In genomic region chr19:45508931-45509691, GRCh38 we compare ENCODE assay signal across 8 cellular contexts. TPM values are rescaled to one million over a fixed set of nuclear protein-coding genes. Genes with fewer than 3 reads are reported as not detected.
DNase-seq lines count a peak whose midpoint lies in the region; ATAC-seq, FAIRE-seq and TF ChIP-seq lines count a peak whose summit lies in the region.

No MANE protein-coding gene starts in this region.

- H3K36me3 ChIP-seq in cardiac muscle cell (no peaks in the 10 kb centered on the region), pancreas (no peaks in the 10 kb centered on the region)

- peak overlapping the region; percentile 82 for H3K27ac Mint-ChIP-seq in activated naive CD4-positive, alpha-beta T cell treated with anti-CD3 and anti-CD28 coated beads, Interleukin-2, amount 10 ng/mL, durations not matched to agents 7 days and 5 days

- FAIRE-seq in A549 (lab: Jason Lieb, UNC): no peak
- no peak for FAIRE-seq in pancreas (lab: Jason Lieb, UNC)

- peaks cover 26% of the 10 kb centered on the region for H3K36me3 Mint-ChIP-seq in activated naive CD4-positive, alpha-beta T cell treated with anti-CD3 and anti-CD28 coated beads, Interleukin-2, amount 10 ng/mL, durations not matched to agents 7 days and 5 days

- peak; percentile 35 to 55 for ATAC-seq in A549
- ATAC-seq in pancreas: peak in 3 of 4 donors; percentile 14 to 41 (median 24)
- no peak for ATAC-seq in GM21723 (IDR thresholded peaks at IDR 0.05; ENCODE audit: unreplicated experiment)

- H3K4me1 ChIP-seq in A549 (peaks cover 48% of the 10 kb centered on the region), cardiac muscle cell (ENCODE audit: low read depth) (no peaks in the 10 kb centered on the region), pancreas (peaks cover 8 to 14% (median 10%) of the 10 kb centered on the region in 3 donors)

- H3K4me1 Mint-ChIP-seq in activated naive CD4-positive, alpha-beta T cell treated with anti-CD3 and anti-CD28 coated beads, Interleukin-2, amount 10 ng/mL, durations not matched to agents 7 days and 5 days: peaks cover 64% of the 10 kb centered on the region

- CTCF ChIA-PET in A549 (lab: Yijun Ruan, JAX): interaction anchor here (0.9 to 2.0 kb wide), 14 partner anchors 13 to 134 kb away, joined by 3 to 13 read pairs (median 4); no protein-coding TSS in a partner anchor
- CTCF ChIA-PET in activated naive CD4-positive, alpha-beta T cell treated with anti-CD3 and anti-CD28 coated beads, Interleukin-2, amount 10 ng/mL, durations not matched to agents 7 days and 5 days (lab: Charles Lee): interaction anchor here (1.3 kb wide), 1 partner anchor 49 kb away, joined by 8 read pairs; no protein-coding TSS in a partner anchor

- peak overlapping the region; percentile 87 for H3K4me3 Mint-ChIP-seq in activated naive CD4-positive, alpha-beta T cell treated with anti-CD3 and anti-CD28 coated beads, Interleukin-2, amount 10 ng/mL, durations not matched to agents 7 days and 5 days

- H3K27me3 ChIP-seq in cardiac muscle cell (no peaks in the 10 kb centered on the region), pancreas (no peaks in the 10 kb centered on the region)

- intact Hi-C loops in pancreas (cut with DNase I): no loop called here

- H3K27me3 Mint-ChIP-seq in activated naive CD4-positive, alpha-beta T cell treated with anti-CD3 and anti-CD28 coated beads, Interleukin-2, amount 10 ng/mL, durations not matched to agents 7 days and 5 days: no peaks in the 10 kb centered on the region

- H3K9me3 ChIP-seq in A549 (no peaks in the 10 kb centered on the region), cardiac muscle cell (ENCODE audit: low read depth) (no peaks in the 10 kb centered on the region), pancreas (no peaks in the 10 kb centered on the region)

- POLR2A ChIA-PET in A549 (lab: Yijun Ruan, JAX): interaction anchor here (1.3 to 1.8 kb wide), 2 partner anchors 12 to 133 kb away, joined by 3 to 7 read pairs; partner anchors contain the start of gene RTN2

- H3K4me3 ChIP-seq in A549: peak overlapping the region; percentile 70
- H3K4me3 ChIP-seq in GM12865 (ENCODE audit: low read depth, low read length): peak overlapping the region; percentile 95
- peak overlapping the region; percentile 72 for H3K4me3 ChIP-seq in cardiac muscle cell
- H3K4me3 ChIP-seq in pancreas: peak overlapping the region; percentile 66 to 99 (median 84)

- H3K27ac ChIP-seq in A549: peak overlapping the region; percentile 99
- H3K27ac ChIP-seq in cardiac muscle cell: peak overlapping the region; percentile 92
- peak overlapping the region; percentile 87 to 94 (median 91) for H3K27ac ChIP-seq in pancreas

- peak overlapping the region; percentile 99 for H3K4me2 ChIP-seq in A549

- H3K9me3 Mint-ChIP-seq in activated naive CD4-positive, alpha-beta T cell treated with anti-CD3 and anti-CD28 coated beads, Interleukin-2, amount 10 ng/mL, durations not matched to agents 7 days and 5 days: no peaks in the 10 kb centered on the region

- TF ChIP-seq CTCF in A549 (IDR thresholded peaks at IDR 0.05): no peak; the same call in 2 of the 3 replicates
- TF ChIP-seq CTCF in GM12865 (IDR thresholded peaks at IDR 0.05; ENCODE audit: insufficient read depth, low read depth, low read length, missing control alignments): no peak
- TF ChIP-seq CTCF in cardiac muscle cell (IDR thresholded peaks at IDR 0.05; ENCODE audit: low read depth, low read length): no peak
- TF ChIP-seq CTCF in pancreas (IDR thresholded peaks at IDR 0.05): no peak

- 0% methylated on average over 19 of the region's 26 CpGs for WGBS in A549 (ENCODE audit: missing lambda C conversion rate)
- WGBS in pancreas, 2 donors: 3 to 6% methylated on average over 19 to 26 of the region's 26 CpGs

- DNase-seq in A549 (ENCODE audit: low read depth in 1 of 2, low spot score in 1 of 2) (peak; percentile 81 to 92), GM12865 (ENCODE audit: low read depth) (peak; percentile 93), NCI-H2029 (lab: John Stamatoyannopoulos, UW) (peak; percentile 56), cardiac muscle cell (ENCODE audit: low read depth in 1 of 2, low spot score in 1 of 2) (peak; percentile 76 to 84), pancreas (peak; percentile 56 to 86 (median 66)), LoVo (ENCODE audit: low spot score) (no peak)
- peak; percentile 61 for DNase-seq in activated naive CD4-positive, alpha-beta T cell treated with anti-CD3 and anti-CD28 coated beads, Interleukin-2, amount 10 ng/mL, durations not matched to agents 7 days and 5 days

- TF ChIP-seq EP300 in A549 (IDR thresholded peaks at IDR 0.05): no peak

- peak in 1 of 2 experiments; percentile 23; a peak in 1 of 5 replicates for TF ChIP-seq RAD21 in A549 (conservative IDR thresholded peaks at IDR 0.05 in 1 of 2, IDR thresholded peaks at IDR 0.05 in 1 of 2)

- 0 out of 2 replicates have a peak, but pooled peaks have one; percentile 12 for TF ChIP-seq POLR2A in A549 (IDR thresholded peaks at IDR 0.05; ENCODE audit: low read length)

TF ChIP-seq in A549, 52 proteins besides CTCF, POLR2A, EP300 and RAD21:
- TF ChIP-seq TP53 (CRISPR knock-in tag; IDR thresholded peaks at IDR 0.05): 0 out of 2 replicates have a peak, but pooled peaks have one; percentile 45
- no peak for TF ChIP-seq GATA3 (IDR thresholded peaks at IDR 0.05; ENCODE audit: borderline replicate concordance)
- TF ChIP-seq JUNB (IDR thresholded peaks at IDR 0.05): no peak
- 0 out of 2 replicates have a peak, but pooled peaks have one; percentile 28 for TF ChIP-seq MYC (IDR thresholded peaks at IDR 0.05; ENCODE audit: borderline replicate concordance, low read length)
- TF ChIP-seq CEBPB (IDR thresholded peaks at IDR 0.05): no peak
- no peak for TF ChIP-seq HOXB5 (CRISPR knock-in tag; IDR thresholded peaks at IDR 0.05)
- TF ChIP-seq TFCP2L1 (CRISPR knock-in tag; IDR thresholded peaks at IDR 0.05): peak; percentile 23; the same call in 1 of the 2 replicates
- no peak for TF ChIP-seq BHLHE40 (IDR thresholded peaks at IDR 0.05; ENCODE audit: low read depth, low read length)
- peak in 1 of 2 experiments; percentile 63; a peak in 3 of 5 replicates for TF ChIP-seq JUN (IDR thresholded peaks at IDR 0.05)
- no peak for TF ChIP-seq EHMT2 (IDR thresholded peaks at IDR 0.05; ENCODE audit: low read depth)

RNA-seq across cellular contexts. Expression of gene VASP, which starts 1.8 kb away (rescaled TPM):
- polyA plus RNA-seq in A549 (2011; rRNA removed) (59.1 and 64.5 TPM in 2 replicates), A549 (2017; fragmentation: RNase III; extraction: RNeasy Plus Mini Kit Qiagen cat#74134 plus additional on column Dnase treatment) (83.8 to 94.6 TPM (median 94.3 TPM) in 3 replicates), cardiac muscle cell (72.4 and 83.3 TPM in 2 replicates), pancreas (10 to 100 TPM; 32.7 to 34.3 TPM)
- 58.8 and 103 TPM in 2 replicates for polyA plus RNA-seq in A549 (2012; cell fraction: cytosol; rRNA removed)
- 93.7 and 118 TPM in 2 replicates for polyA plus RNA-seq in A549 (2012; cell fraction: nucleus; rRNA removed)
- polyA minus RNA-seq in A549 (2011; rRNA and poly(A)+ RNA removed): 72.4 and 90.8 TPM in 2 replicates
- total RNA-seq in cardiac muscle cell (91.6 and 95.8 TPM in 2 replicates), pancreas (10 to 100 TPM; 12.5 to 49.3 (median 25.1) TPM)

RNA-seq across cellular contexts. Expression of gene PPM1N, which starts 10.9 kb away (rescaled TPM):
- polyA plus RNA-seq in A549 (2011; rRNA removed) (9.2 and 9.8 TPM in 2 replicates), A549 (2017; fragmentation: RNase III; extraction: RNeasy Plus Mini Kit Qiagen cat#74134 plus additional on column Dnase treatment) (6.6 to 11.2 TPM (median 10.5 TPM) in 3 replicates), cardiac muscle cell (1.2 and 4.0 TPM in 2 replicates), pancreas (1 to 10 TPM in 1 of 2 donors, under 1 TPM in 1; 0.53 to 2.1 TPM)
- 8.9 and 11.1 TPM in 2 replicates for polyA plus RNA-seq in A549 (2012; cell fraction: cytosol; rRNA removed)
- polyA plus RNA-seq in A549 (2012; cell fraction: nucleus; rRNA removed): 6.6 TPM in 2 replicates
- polyA minus RNA-seq in A549 (2011; rRNA and poly(A)+ RNA removed): 1.2 and 1.5 TPM in 2 replicates
- total RNA-seq in cardiac muscle cell (1.3 and 2.9 TPM in 2 replicates), pancreas (under 1 TPM; 0.22 to 0.41 (median 0.30) TPM)

RNA-seq across cellular contexts. Expression of gene RTN2, which starts 12.3 kb away (rescaled TPM):
- polyA plus RNA-seq in A549 (2011; rRNA removed): 4.7 and 5.3 TPM in 2 replicates
- polyA plus RNA-seq in A549 (2012; cell fraction: cytosol; rRNA removed): 4.7 and 7.4 TPM in 2 replicates
- polyA plus RNA-seq in A549 (2012; cell fraction: nucleus; rRNA removed): 5.4 and 5.8 TPM in 2 replicates
- polyA plus RNA-seq in A549 (2017; fragmentation: RNase III; extraction: RNeasy Plus Mini Kit Qiagen cat#74134 plus additional on column Dnase treatment): 6.3 to 9.0 TPM (median 8.1 TPM) in 3 replicates
- polyA minus RNA-seq in A549 (2011; rRNA and poly(A)+ RNA removed): 6.7 and 10.8 TPM in 2 replicates
- total RNA-seq in cardiac muscle cell: 43.7 and 56.5 TPM in 2 replicates
- polyA plus RNA-seq in cardiac muscle cell: 92.2 and 111 TPM in 2 replicates
- 1 to 10 TPM; 2.1 to 6.3 (median 3.2) TPM for total RNA-seq in pancreas
- 1 to 10 TPM; 4.4 to 9.5 TPM for polyA plus RNA-seq in pancreas

RNA-seq across cellular contexts. Expression of gene FOSB, which starts 41.3 kb away (rescaled TPM):
- polyA plus RNA-seq in A549 (2011; rRNA removed) (27.9 and 48.8 TPM in 2 replicates), A549 (2017; fragmentation: RNase III; extraction: RNeasy Plus Mini Kit Qiagen cat#74134 plus additional on column Dnase treatment) (0.57 to 0.65 TPM (median 0.58 TPM) in 3 replicates), cardiac muscle cell (1.7 and 3.0 TPM in 2 replicates), pancreas (10 to 100 TPM; 12.9 to 21.6 TPM)
- 90.2 and 102 TPM in 2 replicates for polyA plus RNA-seq in A549 (2012; cell fraction: cytosol; rRNA removed)
- polyA plus RNA-seq in A549 (2012; cell fraction: nucleus; rRNA removed): 424 and 553 TPM in 2 replicates
- 82.7 and 141 TPM in 2 replicates for polyA minus RNA-seq in A549 (2011; rRNA and poly(A)+ RNA removed)
- total RNA-seq in cardiac muscle cell (0.88 and 4.5 TPM in 2 replicates), pancreas (10 to 100 TPM in 1 of 6 donors, 1 to 10 TPM in 3, under 1 TPM in 2; 0.79 to 17.0 (median 5.7) TPM)
